Comparison of ENCODE assay signal across 22 cellular contexts in the genomic region with DNA sequence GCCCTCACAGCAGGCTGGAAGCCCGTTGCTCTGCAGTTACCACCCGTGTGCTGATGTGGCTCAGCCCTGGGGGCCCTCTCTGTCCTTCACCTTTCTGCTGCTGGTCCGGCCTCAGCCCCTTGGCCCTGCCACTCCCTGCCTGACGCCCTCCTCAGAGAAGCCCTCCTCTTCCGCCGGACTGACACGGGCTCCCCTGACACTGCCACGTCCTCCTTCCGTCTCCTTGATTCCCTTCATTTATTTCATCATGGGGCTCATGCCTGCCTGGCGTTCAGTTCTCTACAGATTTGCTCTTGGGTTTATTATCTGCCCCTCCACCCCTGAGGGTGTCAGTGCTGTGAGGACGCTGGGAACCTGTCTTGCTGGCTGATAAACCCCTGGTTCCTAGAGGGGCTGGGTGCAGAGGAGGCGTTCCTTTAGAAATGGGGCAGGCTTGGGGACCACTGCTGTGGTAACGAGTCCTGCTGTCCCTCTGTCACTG. TPM values are rescaled to one million over a fixed set of nuclear protein-coding genes. Genes with fewer than 3 reads are reported as not detected.
"Had no signal": no experiment of that assay in that cellular context is flagged by ENCODE, and none has a peak within 500 bp of the region (broad histone marks: within the 10 kb centered on the region; RNA-seq: fewer than 3 reads in every experiment).

No MANE protein-coding gene starts in this region.

- H3K27me3 ChIP-seq: ascending aorta, breast epithelium, esophagus squamous epithelium, right atrium auricular region, upper lobe of right lung had no signal

- H3K4me3 Mint-ChIP-seq: activated T-cell treated with anti-CD3 and anti-CD28 coated beads, Interleukin-2, amount 50 U/mL, for 72 hours; natural killer cell treated with Interleukin-12 subunit alpha and Interleukin-12 subunit beta and Interleukin-15 and Interleukin-18, amount 100 ng/mL, for 72 hours; stimulated activated naive CD8-positive, alpha-beta T cell treated with anti-CD3 and anti-CD28 coated beads, Interleukin-15, amount 100 ng/mL, for 72 hours had no signal

- H3K9me3 Mint-ChIP-seq: activated T-cell treated with anti-CD3 and anti-CD28 coated beads, Interleukin-2, amount 50 U/mL, for 72 hours; natural killer cell treated with Interleukin-12 subunit alpha and Interleukin-12 subunit beta and Interleukin-15 and Interleukin-18, amount 100 ng/mL, for 72 hours; stimulated activated naive CD8-positive, alpha-beta T cell treated with anti-CD3 and anti-CD28 coated beads, Interleukin-15, amount 100 ng/mL, for 72 hours had no signal

- H3K27ac ChIP-seq: ascending aorta, right atrium auricular region, thoracic aorta, upper lobe of right lung had no signal

- H3K27ac Mint-ChIP-seq: activated T-cell treated with anti-CD3 and anti-CD28 coated beads, Interleukin-2, amount 50 U/mL, for 72 hours; natural killer cell treated with Interleukin-12 subunit alpha and Interleukin-12 subunit beta and Interleukin-15 and Interleukin-18, amount 100 ng/mL, for 72 hours; stimulated activated naive CD8-positive, alpha-beta T cell treated with anti-CD3 and anti-CD28 coated beads, Interleukin-15, amount 100 ng/mL, for 72 hours had no signal

- H3K4me1 ChIP-seq: ascending aorta, breast epithelium, upper lobe of right lung had no signal

- H3K36me3 ChIP-seq: ascending aorta, breast epithelium, esophagus squamous epithelium, right atrium auricular region, thoracic aorta, upper lobe of right lung had no signal

- H3K36me3 Mint-ChIP-seq: natural killer cell treated with Interleukin-12 subunit alpha and Interleukin-12 subunit beta and Interleukin-15 and Interleukin-18, amount 100 ng/mL, for 72 hours had no signal

- ATAC-seq: activated T-cell treated with anti-CD3 and anti-CD28 coated beads, Interleukin-2, amount 50 U/mL, for 72 hours; left ventricle myocardium superior; natural killer cell treated with Interleukin-12 subunit alpha and Interleukin-12 subunit beta and Interleukin-15 and Interleukin-18, amount 100 ng/mL, for 72 hours; SK-N-SH treated with all-trans-retinoic acid at 6 μM for 48 hours; stimulated activated naive CD8-positive, alpha-beta T cell treated with anti-CD3 and anti-CD28 coated beads, Interleukin-15, amount 100 ng/mL, for 72 hours; upper lobe of right lung had no signal

- H3K9me3 ChIP-seq: ascending aorta, breast epithelium, esophagus squamous epithelium, right atrium auricular region, thoracic aorta, upper lobe of right lung had no signal

- H3K4me3 ChIP-seq: ascending aorta, breast epithelium, esophagus squamous epithelium, right atrium auricular region, thoracic aorta, upper lobe of right lung had no signal

- H3K27me3 Mint-ChIP-seq: natural killer cell treated with Interleukin-12 subunit alpha and Interleukin-12 subunit beta and Interleukin-15 and Interleukin-18, amount 100 ng/mL, for 72 hours; stimulated activated naive CD8-positive, alpha-beta T cell treated with anti-CD3 and anti-CD28 coated beads, Interleukin-15, amount 100 ng/mL, for 72 hours had no signal

- DNase-seq: activated CD4-positive, CD25-positive, alpha-beta regulatory T cell treated with anti-CD3 and anti-CD28 coated beads, Interleukin-2, amount 50 U/mL, for 72 hours; activated CD8-positive, alpha-beta memory T cell treated with anti-CD3 and anti-CD28 coated beads for 24 hours; activated effector memory CD4-positive, alpha-beta T cell treated with anti-CD3 and anti-CD28 coated beads, Interleukin-2, amount 50 U/mL, for 16 hours; activated naive CD4-positive, alpha-beta T cell treated with anti-CD3 and anti-CD28 coated beads, Interleukin-2, amount 50 U/mL, for 16 hours; activated T-cell treated with anti-CD3 and anti-CD28 coated beads, Interleukin-2, amount 50 U/mL, for 72 hours; cerebellar nuclear complex; cortex of kidney; effector CD4-positive, alpha-beta T cell; esophagus squamous epithelium; foreskin fibroblast; left ventricle myocardium superior; occipital lobe; stimulated activated naive CD8-positive, alpha-beta T cell treated with anti-CD3 and anti-CD28 coated beads, Interleukin-15, amount 100 ng/mL, for 72 hours; T-helper 1 cell; T-helper 9 cell; upper lobe of right lung had no signal

RNA-seq across cellular contexts. Expression of gene FBLN2, which starts 19.6 kb away (rescaled TPM):
- total RNA-seq: natural killer cell treated with Interleukin-12 subunit alpha and Interleukin-12 subunit beta and Interleukin-15 and Interleukin-18, amount 100 ng/mL, for 72 hours had no signal
